28 cellular contexts compared by ENCODE assay signal in genomic region chr15:75048394-75048793, GRCh38. TPM values are rescaled to one million over a fixed set of nuclear protein-coding genes. Genes with fewer than 3 reads are reported as not detected.
DNase-seq lines count a peak whose midpoint lies in the region; ATAC-seq, FAIRE-seq and TF ChIP-seq lines count a peak whose summit lies in the region.
"Had no signal": no experiment of that assay in that cellular context is flagged by ENCODE, and none has a peak within 500 bp of the region (broad histone marks: within the 10 kb centered on the region; RNA-seq: fewer than 3 reads in every experiment).

No MANE protein-coding gene starts in this region.

- ATAC-seq in HG02840 (IDR thresholded peaks at IDR 0.05; ENCODE audit: low FRiP score, unreplicated experiment): no peak
- ATAC-seq: activated CD4-positive, alpha-beta T cell treated with anti-CD3 and anti-CD28 coated beads for 36 hours; activated T-helper 17 cell treated with anti-CD3 and anti-CD28 coated beads, Interleukin-2, amount 50 U/mL, for 72 hours; left lobe of liver had no signal

- H3K27ac ChIP-seq in BLaER1 treated with 17β-estradiol and CSF1 and Interleukin-3, amounts not matched to agents 10 nM and 100 nM: peak overlapping the region in 8 of 11 experiments; percentile 77 to 91 (median 86); a peak in 11 of 22 replicates
- H3K27ac ChIP-seq in coronary artery (peak overlapping the region; percentile 78 to 96), stomach (peak overlapping the region in 3 of 5 donors; percentile 65 to 93 (median 83)), ovary (no peak overlapping the region)
- H3K27ac ChIP-seq: GM23248, SJCRH30 had no signal

- 95 to 100% (median 98%) methylated on average over 10 of the region's 10 CpGs; no CpG with 5 or more reads in 1 of the 5 donors for WGBS in stomach, 5 donors
- 92 to 98% (median 97%) methylated on average over 10 of the region's 10 CpGs for WGBS in ovary, 3 donors

- peak overlapping the region in 4 of 11 experiments; percentile 14 to 77 (median 74); a peak in 4 of 22 replicates for H3K9ac ChIP-seq in BLaER1 treated with 17β-estradiol and CSF1 and Interleukin-3, amounts not matched to agents 10 nM and 100 nM

- peaks cover 0 to 29% (median 11%) of the 10 kb centered on the region in 11 experiments; a peak in 15 of 22 replicates for H4K20me1 ChIP-seq in BLaER1 treated with 17β-estradiol and CSF1 and Interleukin-3, amounts not matched to agents 10 nM and 100 nM

- H3K27me3 ChIP-seq in BLaER1 treated with 17β-estradiol and CSF1 and Interleukin-3, amounts not matched to agents 10 nM and 100 nM: no peaks in the 10 kb centered on the region
- no peaks in the 10 kb centered on the region for H3K27me3 ChIP-seq in stomach
- H3K27me3 ChIP-seq in ovary: no peaks in the 10 kb centered on the region
- H3K27me3 ChIP-seq: BE2C, Peyer's patch, SJCRH30, uterus had no signal

- peaks cover 80 to 88% (median 83%) of the 10 kb centered on the region in 10 experiments for H3K4me1 ChIP-seq in BLaER1 treated with 17β-estradiol and CSF1 and Interleukin-3, amounts not matched to agents 10 nM and 100 nM
- peaks cover 47 to 75% (median 61%) of the 10 kb centered on the region in 4 donors for H3K4me1 ChIP-seq in stomach
- peaks cover 36% of the 10 kb centered on the region for H3K4me1 ChIP-seq in ovary (ENCODE audit: insufficient read depth)

- peak overlapping the region; percentile 50 to 96 (median 86); a peak in 17 of 22 replicates for H3K4me2 ChIP-seq in BLaER1 treated with 17β-estradiol and CSF1 and Interleukin-3, amounts not matched to agents 10 nM and 100 nM

- TF ChIP-seq POLR2A in GM12891 (IDR thresholded peaks at IDR 0.05; ENCODE audit: low read depth, low read length) (0 out of 2 replicates have a peak, but pooled peaks have one; percentile 19), stomach (IDR thresholded peaks at IDR 0.05) (no peak), ovary (IDR thresholded peaks at IDR 0.05) (no peak)

- no peak overlapping the region for H3K4me3 ChIP-seq in BLaER1 treated with 17β-estradiol and CSF1 and Interleukin-3, amounts not matched to agents 10 nM and 100 nM
- H3K4me3 ChIP-seq in coronary artery (no peak overlapping the region), stomach (no peak overlapping the region), ovary (no peak overlapping the region)
- H3K4me3 ChIP-seq: GM23248, Peyer's patch, SJCRH30, uterus had no signal

- FAIRE-seq in GM12891 (lab: Jason Lieb, UNC): no peak

- H3K9me3 ChIP-seq in BLaER1 treated with 17β-estradiol and CSF1 and Interleukin-3, amounts not matched to agents 10 nM and 100 nM (replicated peaks in 1 of 11): no peaks in the 10 kb centered on the region
- H3K9me3 ChIP-seq in stomach (no peaks in the 10 kb centered on the region), ovary (no peaks in the 10 kb centered on the region)
- H3K9me3 ChIP-seq: BE2C, Peyer's patch, SJCRH30, uterus had no signal

- TF ChIP-seq EP300 in stomach (IDR thresholded peaks at IDR 0.05): no peak
- TF ChIP-seq EP300 in ovary (IDR thresholded peaks at IDR 0.05): no peak

- TF ChIP-seq CTCF in coronary artery (IDR thresholded peaks at IDR 0.05) (no peak), stomach (IDR thresholded peaks at IDR 0.05) (no peak), ovary (IDR thresholded peaks at IDR 0.05) (no peak)

- DNase-seq in GM12891 (ENCODE audit: insufficient read length, low spot score) (no peak), coronary artery (ENCODE audit: low spot score) (no peak), stomach (no peak), ovary (no peak), NCI-H2029 (lab: John Stamatoyannopoulos, UW) (no peak)
- DNase-seq: activated CD4-positive, alpha-beta T cell treated with anti-CD3 and anti-CD28 coated beads for 36 hours; activated naive CD4-positive, alpha-beta T cell treated with anti-CD3 and anti-CD28 coated beads, Interleukin-2, amount 50 U/mL, for 16 hours; amniotic stem cell; BE2C; DND-41; effector CD8-positive, alpha-beta T cell; GF-D8; GM23248; Kasumi-1; naive B cell; NCI-H446; NCI-H748 treated with DMSO at 0.1 percent for 48 hours; SJCRH30; stimulated activated CD4-positive, alpha-beta T cell treated with anti-CD3 and anti-CD28 coated beads, Interleukin-4, amount 100 ng/mL, for 24 hours; substantia nigra; SW 1271; T-helper 9 cell; uterus had no signal

- intact Hi-C loops in stomach (cut with DNase I; ENCODE audit: low total_unique reads) (no loop called here), ovary (cut with DNase I) (no loop called here)

- peaks cover 0 to 26% (median 7%) of the 10 kb centered on the region in 11 experiments; a peak in 10 of 22 replicates for H3K36me3 ChIP-seq in BLaER1 treated with 17β-estradiol and CSF1 and Interleukin-3, amounts not matched to agents 10 nM and 100 nM
- H3K36me3 ChIP-seq in stomach: peaks cover 0 to 22% (median 10%) of the 10 kb centered on the region in 4 donors
- no peaks in the 10 kb centered on the region for H3K36me3 ChIP-seq in ovary
- H3K36me3 ChIP-seq: Peyer's patch, SJCRH30, uterus had no signal

TF ChIP-seq in GM12891, 5 proteins besides CTCF, POLR2A, EP300 and RAD21:
- TF ChIP-seq PAX5 (IDR thresholded peaks at IDR 0.05; ENCODE audit: insufficient read depth, low read length, severe bottlenecking): no peak
- no peak for TF ChIP-seq SPI1 (IDR thresholded peaks at IDR 0.05; ENCODE audit: low read depth, low read length)
- no peak for TF ChIP-seq TAF1 (IDR thresholded peaks at IDR 0.05; ENCODE audit: low read depth, low read length)
- no peak for TF ChIP-seq POLR2AphosphoS5 (IDR thresholded peaks at IDR 0.05; ENCODE audit: low read depth, low read length)
- TF ChIP-seq POU2F2 (IDR thresholded peaks at IDR 0.05; ENCODE audit: low read depth, low read length): no peak

RNA-seq across cellular contexts. Expression of gene PPCDC, which starts 25.0 kb away (rescaled TPM):
- polyA plus RNA-seq in GM12891 (2012; ENCODE audit: low read depth, missing spikeins): 26.4 TPM
- total RNA-seq in stomach: 10 to 100 TPM in 4 of 5 donors, 1 to 10 TPM in 1; 3.2 to 74.1 (median 35.7) TPM
- polyA plus RNA-seq in stomach: 10 to 100 TPM; 19.7 to 24.6 (median 21.0) TPM
- total RNA-seq in ovary: 10 to 100 TPM in 3 of 7 donors, 1 to 10 TPM in 4; 7.9 to 20.6 (median 9.7) TPM
- 10 to 100 TPM in 1 of 2 donors, 1 to 10 TPM in 1; 4.0 to 13.4 TPM for polyA plus RNA-seq in ovary

RNA-seq across cellular contexts. Expression of gene SCAMP5, which starts 53.0 kb away (rescaled TPM):
- polyA plus RNA-seq in GM12891 (2012; ENCODE audit: low read depth, missing spikeins): 5.6 TPM
- 10 to 100 TPM in 3 of 5 donors, 1 to 10 TPM in 2; 1.8 to 70.1 (median 13.4) TPM for total RNA-seq in stomach
- polyA plus RNA-seq in stomach: 10 to 100 TPM in 2 of 3 donors, 1 to 10 TPM in 1; 8.8 to 12.7 (median 12.4) TPM
- total RNA-seq in ovary: 10 to 100 TPM in 1 of 7 donors, 1 to 10 TPM in 6; 2.6 to 10.1 (median 5.7) TPM
- polyA plus RNA-seq in ovary: 10 to 100 TPM in 1 of 2 donors, 1 to 10 TPM in 1; 4.6 to 17.8 TPM

Comparison
In these comparisons a context has a peak if more than half of its experiments do, and no peak if none do; other contexts are left out.
1. H3K27ac ChIP-seq: peak in BLaER1 treated with 17β-estradiol and CSF1 and Interleukin-3, amounts not matched to agents 10 nM and 100 nM (8 of 11), coronary artery (2 of 2) and stomach (3 of 5); none in ovary (0 of 2).